8 cellular contexts compared by ENCODE assay signal in the genomic region with DNA sequence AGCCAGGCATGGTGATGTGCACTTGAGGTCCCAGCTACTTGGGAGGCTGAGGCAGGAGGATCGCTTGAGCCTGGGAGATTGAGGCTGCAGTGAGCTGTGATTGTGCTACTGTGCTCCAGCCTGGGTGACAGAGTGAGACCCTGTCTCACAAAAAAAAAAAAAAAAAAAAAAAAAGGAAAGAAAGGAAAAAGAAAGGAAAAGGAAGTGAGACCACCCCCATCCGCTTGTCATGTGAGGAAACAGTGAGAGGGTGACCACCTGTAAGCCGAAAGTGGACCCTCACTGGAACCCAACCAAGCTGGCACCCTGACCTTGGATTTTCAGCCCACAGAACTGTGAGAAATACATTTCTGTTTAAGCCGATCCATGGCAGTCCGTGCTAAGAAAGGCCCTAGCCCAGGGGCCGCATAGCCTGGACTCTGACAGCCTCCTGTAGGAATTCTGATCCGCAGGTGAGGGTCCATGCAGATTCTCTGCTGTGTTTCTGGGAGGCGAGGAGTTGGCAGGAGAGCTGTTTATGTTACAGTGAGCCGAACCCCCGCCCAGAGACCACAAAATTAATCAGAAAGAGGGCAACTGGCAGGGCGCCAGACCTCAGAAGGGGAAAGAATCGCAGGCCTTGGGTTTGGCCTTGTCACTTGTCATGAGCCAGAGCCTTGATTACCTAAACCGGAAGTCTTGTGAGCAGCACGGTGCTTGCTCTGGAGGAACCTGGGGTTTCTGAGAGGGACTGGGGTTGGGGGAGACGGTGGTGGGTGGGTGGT. TPM values are rescaled to one million over a fixed set of nuclear protein-coding genes. Genes with fewer than 3 reads are reported as not detected.
DNase-seq lines count a peak whose midpoint lies in the region; ATAC-seq and TF ChIP-seq lines count a peak whose summit lies in the region.

No MANE protein-coding gene starts in this region.

- no peak overlapping the region for H2AFZ ChIP-seq in trophoblast cell (ENCODE audit: insufficient read depth, low read length, poor library complexity)

- WGBS in trophoblast cell (ENCODE audit: extremely low coverage, insufficient coverage, insufficient read length), result no CpG with 5 or more reads among the region's 15 CpGs
- WGBS in transverse colon (ENCODE audit: low coverage in 1 of 2), 2 donors, result 0 to 30% methylated on average over 2 to 15 of the region's 15 CpGs

- no peak overlapping the region for H3K27ac Mint-ChIP-seq in glutamatergic neuron (ENCODE audit: unreplicated experiment)

- H3K27me3 ChIP-seq in trophoblast cell (ENCODE audit: insufficient read depth, low read length) (no peaks in the 10 kb centered on the region), transverse colon (no peaks in the 10 kb centered on the region)

- in situ Hi-C loops in SK-MEL-5 (cut with HindIII; ENCODE audit: low pct_unique_long_range_greater_than_20kb, low sequenced_read_pairs), result no loop called here
- in situ Hi-C loops in transverse colon (cut with MboI; ENCODE audit: low pct_ligation_motif_present in 1 of 4, low pct_unique_long_range_greater_than_20kb in 1 of 4, low sequenced_read_pairs in 3 of 4), result no loop called here

- H3K27ac ChIP-seq in trophoblast cell (ENCODE audit: low read depth, low read length) (no peak overlapping the region), transverse colon (peak overlapping the region; percentile 87 to 91 (median 88))

- H3K4me1 ChIP-seq in trophoblast cell (ENCODE audit: control insufficient read depth in 1 of 2, insufficient read depth in 2 of 2, low read length in 2 of 2), result peaks cover 7 to 13% of the 10 kb centered on the region in 2 experiments
- H3K4me1 ChIP-seq in transverse colon, result peaks cover 3 to 27% (median 20%) of the 10 kb centered on the region in 4 donors

- H3K4me1 Mint-ChIP-seq in glutamatergic neuron (ENCODE audit: low read depth, unreplicated experiment), result peaks cover 5% of the 10 kb centered on the region

- TF ChIP-seq POLR2A in transverse colon (IDR thresholded peaks at IDR 0.05), result no peak

- H3K9me3 ChIP-seq in trophoblast cell (ENCODE audit: insufficient read depth, low read depth, low read length), result peaks cover 2% of the 10 kb centered on the region
- no peaks in the 10 kb centered on the region for H3K9me3 ChIP-seq in transverse colon

- H3K23ac ChIP-seq in trophoblast cell (ENCODE audit: low read length), result no peak overlapping the region

- peaks cover 5% of the 10 kb centered on the region for H3K36me3 Mint-ChIP-seq in glutamatergic neuron (ENCODE audit: unreplicated experiment)

- H3K4me3 ChIP-seq in Jurkat, Clone E6-1 (ENCODE audit: low read length), result peak overlapping the region; percentile 72
- peak overlapping the region; percentile 96 for H3K4me3 ChIP-seq in trophoblast cell (ENCODE audit: low read depth, low read length)
- H3K4me3 ChIP-seq in transverse colon, result peak overlapping the region; percentile 82 to 94 (median 88)

- H4K91ac ChIP-seq in trophoblast cell (ENCODE audit: low read depth, low read length), result no peak overlapping the region

- peaks cover 10% of the 10 kb centered on the region for H3K79me2 ChIP-seq in trophoblast cell (ENCODE audit: control insufficient read depth, insufficient read depth, low read length, poor library complexity)

- H3K27me3 Mint-ChIP-seq in glutamatergic neuron (ENCODE audit: unreplicated experiment), result peaks cover 11% of the 10 kb centered on the region

- DNase-seq in AG20443 (ENCODE audit: low spot score) (peak; percentile 79), SK-MEL-5 (ENCODE audit: low read depth, low spot score) (peak; percentile 90), glutamatergic neuron (no peak), trophoblast cell (peak; percentile 51 to 64), transverse colon (peak; percentile 87)
- DNase-seq in Jurkat, Clone E6-1 (ENCODE audit: low read depth, low spot score), result peak; percentile 84
- DNase-seq in activated naive CD4-positive, alpha-beta T cell treated with Interleukin-2 at 50 U/mL for 16 hours, result peak; percentile 95

- TF ChIP-seq CTCF in glutamatergic neuron (IDR thresholded peaks at IDR 0.05; ENCODE audit: partially characterized antibody, unreplicated experiment) (no peak), transverse colon (IDR thresholded peaks at IDR 0.05) (no peak)

- H4K12ac ChIP-seq in trophoblast cell (ENCODE audit: low read depth, low read length), result no peak overlapping the region

- no peak overlapping the region for H3K14ac ChIP-seq in trophoblast cell (ENCODE audit: low read length)

- no peak overlapping the region for H2AK5ac ChIP-seq in trophoblast cell (ENCODE audit: low read length)

- H2BK120ac ChIP-seq in trophoblast cell (ENCODE audit: insufficient read depth, low read length, poor library complexity), result no peak overlapping the region

- peaks cover 8% of the 10 kb centered on the region for H3K79me1 ChIP-seq in trophoblast cell (ENCODE audit: low read length)

- peaks cover 35 to 44% of the 10 kb centered on the region in 2 experiments for H3K36me3 ChIP-seq in trophoblast cell (ENCODE audit: control insufficient read depth in 1 of 2, insufficient read depth in 2 of 2, low read length in 2 of 2)
- H3K36me3 ChIP-seq in transverse colon, result no peaks in the 10 kb centered on the region

- no peak overlapping the region for H3K9ac ChIP-seq in trophoblast cell (ENCODE audit: low read length)

- no peak for TF ChIP-seq EP300 in transverse colon (IDR thresholded peaks at IDR 0.05; ENCODE audit: low read depth)

- H2BK12ac ChIP-seq in trophoblast cell (ENCODE audit: low read length), result no peak overlapping the region

- H3K4me3 Mint-ChIP-seq in glutamatergic neuron (ENCODE audit: unreplicated experiment), result peak overlapping the region; percentile 85

- no peak overlapping the region for H4K8ac ChIP-seq in trophoblast cell (ENCODE audit: low read depth, low read length)

- peaks cover 1% of the 10 kb centered on the region for H3K9me3 Mint-ChIP-seq in glutamatergic neuron (ENCODE audit: unreplicated experiment)

- H3K4me2 ChIP-seq in trophoblast cell (ENCODE audit: low read length), result peak overlapping the region; percentile 73

- H3K4ac ChIP-seq in trophoblast cell (ENCODE audit: low read depth, low read length), result no peak overlapping the region

- H2BK5ac ChIP-seq in trophoblast cell (ENCODE audit: low read depth, low read length, poor library complexity), result no peak overlapping the region

- H3K18ac ChIP-seq in trophoblast cell (ENCODE audit: low read length), result no peak overlapping the region

- ATAC-seq in GM19463 (IDR thresholded peaks at IDR 0.05; ENCODE audit: unreplicated experiment), result peak; percentile 56

- intact Hi-C loops in transverse colon (cut with DNase I; ENCODE audit: low total_unique reads), result no loop called here

RNA-seq across cellular contexts. Expression of a gene that starts 0.9 kb away (rescaled TPM):
- polyA plus RNA-seq in Jurkat, Clone E6-1 (2012; ENCODE audit: insufficient read depth, insufficient read length), result 4.4 TPM
- total RNA-seq in SK-MEL-5 (2014; rRNA removed; shearing (Covaris generic)), result 21.5 and 30.4 TPM in 2 replicates
- 55.3 and 74.8 TPM in 2 replicates for polyA plus RNA-seq in SK-MEL-5 (2015; cell fraction: cytosol; rRNA removed)
- polyA plus RNA-seq in SK-MEL-5 (2015; cell fraction: nucleus; rRNA removed), result 227 and 283 TPM in 2 replicates
- total RNA-seq in glutamatergic neuron (ENCODE audit: unreplicated experiment) (17.3 TPM), transverse colon (10 to 100 TPM; 26.2 to 66.2 (median 39.9) TPM)
- 12.4 and 13.7 TPM in 2 replicates for polyA plus RNA-seq in trophoblast cell (2013)

RNA-seq across cellular contexts. Expression of a gene that starts 1.0 kb away (rescaled TPM):
- 2.9 TPM for polyA plus RNA-seq in Jurkat, Clone E6-1 (2012; ENCODE audit: insufficient read depth, insufficient read length)
- total RNA-seq in SK-MEL-5 (2014; rRNA removed; shearing (Covaris generic)), result 22.1 and 23.6 TPM in 2 replicates
- 39.2 and 42.0 TPM in 2 replicates for polyA plus RNA-seq in SK-MEL-5 (2015; cell fraction: cytosol; rRNA removed)
- 154 and 187 TPM in 2 replicates for polyA plus RNA-seq in SK-MEL-5 (2015; cell fraction: nucleus; rRNA removed)
- total RNA-seq in glutamatergic neuron (ENCODE audit: unreplicated experiment) (15.9 TPM), transverse colon (10 to 100 TPM; 13.2 to 24.7 (median 17.0) TPM)
- 18.0 and 19.3 TPM in 2 replicates for polyA plus RNA-seq in trophoblast cell (2013)

RNA-seq across cellular contexts. Expression of a gene that starts 41.5 kb away (rescaled TPM):
- 70.0 TPM for polyA plus RNA-seq in Jurkat, Clone E6-1 (2012; ENCODE audit: insufficient read depth, insufficient read length)
- 117 and 140 TPM in 2 replicates for total RNA-seq in SK-MEL-5 (2014; rRNA removed; shearing (Covaris generic))
- 109 and 149 TPM in 2 replicates for polyA plus RNA-seq in SK-MEL-5 (2015; cell fraction: cytosol; rRNA removed)
- polyA plus RNA-seq in SK-MEL-5 (2015; cell fraction: nucleus; rRNA removed), result 439 and 549 TPM in 2 replicates
- total RNA-seq in glutamatergic neuron (ENCODE audit: unreplicated experiment), result 34.7 TPM
- polyA plus RNA-seq in trophoblast cell (2013), result 16.7 and 17.1 TPM in 2 replicates
- 100 to 1,000 TPM; 113 to 174 (median 159) TPM for total RNA-seq in transverse colon

RNA-seq across cellular contexts. Expression of a gene that starts 49.4 kb away (rescaled TPM):
- polyA plus RNA-seq in Jurkat, Clone E6-1 (2012; ENCODE audit: insufficient read depth, insufficient read length), result not detected
- total RNA-seq in SK-MEL-5 (2014; rRNA removed; shearing (Covaris generic)), result 19.6 and 23.2 TPM in 2 replicates
- 15.7 and 17.4 TPM in 2 replicates for polyA plus RNA-seq in SK-MEL-5 (2015; cell fraction: cytosol; rRNA removed)
- 78.5 and 94.3 TPM in 2 replicates for polyA plus RNA-seq in SK-MEL-5 (2015; cell fraction: nucleus; rRNA removed)
- 1.1 TPM for total RNA-seq in glutamatergic neuron (ENCODE audit: unreplicated experiment)
- polyA plus RNA-seq in trophoblast cell (2013), result 1.1 and 1.3 TPM in 2 replicates
- total RNA-seq in transverse colon, result under 1 TPM in 3 of 4 donors, not detected in 1; 0.14 to 0.75 (median 0.48) TPM
